ENCODE assay signal across 14 cellular contexts in the genomic region with DNA sequence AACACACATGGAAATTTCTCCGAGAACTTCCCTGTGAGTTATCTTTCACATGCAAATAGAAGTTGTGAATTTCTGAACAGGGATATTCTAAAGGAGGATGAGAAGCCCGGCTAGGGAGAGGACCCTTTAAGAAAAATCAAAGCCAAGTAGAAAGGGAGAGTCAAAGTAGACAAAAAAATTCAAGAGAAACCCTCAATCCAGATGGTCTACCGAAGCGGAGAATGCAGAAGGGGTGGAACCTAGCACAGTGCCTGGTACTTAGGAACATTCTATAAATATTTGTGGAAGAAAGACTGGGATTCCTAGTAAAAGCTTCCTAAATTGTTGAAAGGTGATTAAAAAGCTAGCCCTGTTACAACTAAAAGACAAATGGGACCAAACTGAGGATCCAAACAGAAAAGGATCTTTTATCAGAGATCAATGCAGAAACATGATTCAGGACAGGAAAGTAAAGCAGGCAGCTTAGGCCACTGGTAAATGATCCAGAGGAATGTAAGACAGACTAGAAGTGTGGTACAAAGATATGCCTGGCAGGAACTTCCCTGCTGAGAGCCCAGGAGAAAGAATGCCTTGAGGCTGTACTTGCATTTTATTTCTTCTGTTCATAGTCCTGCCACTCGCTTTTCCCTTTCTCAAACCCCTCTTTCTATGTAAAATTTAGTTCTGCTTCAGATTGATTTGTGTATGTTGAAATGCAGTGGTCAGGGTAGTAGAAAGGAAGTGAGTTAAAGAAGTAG. TPM values are rescaled to one million over a fixed set of nuclear protein-coding genes. Genes with fewer than 3 reads are reported as not detected.
DNase-seq lines count a peak whose midpoint lies in the region; ATAC-seq and TF ChIP-seq lines count a peak whose summit lies in the region.
"Had no signal": no experiment of that assay in that cellular context is flagged by ENCODE, and none has a peak within 500 bp of the region (broad histone marks: within the 10 kb centered on the region; RNA-seq: fewer than 3 reads in every experiment).

No MANE protein-coding gene starts in this region.

- H3K9ac ChIP-seq in HUES64 (ENCODE audit: low read depth, low read length) (peak overlapping the region; percentile 51), mesenchymal stem cell (ENCODE audit: low read length) (no peak overlapping the region)
- H3K9ac ChIP-seq: BLaER1 treated with 17β-estradiol and CSF1 and Interleukin-3, amounts not matched to agents 10 nM and 100 nM had no signal

- no peak overlapping the region for H2BK120ac ChIP-seq in mesenchymal stem cell (ENCODE audit: low read depth, low read length)

- no peaks in the 10 kb centered on the region for H3K9me3 Mint-ChIP-seq in chondrocyte (ENCODE audit: low read depth)
- H3K9me3 Mint-ChIP-seq: central memory CD8-positive, alpha-beta T cell had no signal

- DNase-seq in AG04449 (ENCODE audit: low read depth, low spot score) (peak; percentile 70), chondrocyte (ENCODE audit: low spot score) (no peak), mesenchymal stem cell (peak; percentile 55), left lung (no peak), body of pancreas (no peak), anterior cingulate cortex (lab: John Stamatoyannopoulos, UW) (no peak)
- DNase-seq in activated CD8-positive, alpha-beta memory T cell treated with anti-CD3 and anti-CD28 coated beads for 24 hours: no peak
- DNase-seq: foreskin melanocyte, midbrain, NCI-H1694 treated with DMSO at 0.1 percent for 48 hours had no signal

- peak overlapping the region in 1 of 2 experiments; percentile 41 for H3K18ac ChIP-seq in mesenchymal stem cell (ENCODE audit: low read depth in 1 of 2, low read length in 2 of 2)

- peaks cover 6% of the 10 kb centered on the region for H3K79me1 ChIP-seq in mesenchymal stem cell (replicated peaks; ENCODE audit: low read length, poor library complexity, severe bottlenecking)

- no peak for ATAC-seq in left lung
- ATAC-seq in body of pancreas: no peak

- peak overlapping the region in 1 of 2 experiments; percentile 64 for H3K4ac ChIP-seq in mesenchymal stem cell (ENCODE audit: low read depth in 1 of 2, low read length in 2 of 2)

- H3K4me3 Mint-ChIP-seq in chondrocyte (ENCODE audit: unreplicated experiment): peak overlapping the region; percentile 9
- H3K4me3 Mint-ChIP-seq: central memory CD8-positive, alpha-beta T cell had no signal

- no peak overlapping the region for H2AFZ ChIP-seq in mesenchymal stem cell (ENCODE audit: low read depth, low read length)

- 15% methylated on average over 4 of the region's 5 CpGs for WGBS in HUES64
- 40% methylated on average over 4 of the region's 5 CpGs for WGBS in mesenchymal stem cell
- 83 to 87% methylated on average over 5 of the region's 5 CpGs for WGBS in body of pancreas, 2 donors

- H2BK5ac ChIP-seq in mesenchymal stem cell (ENCODE audit: low read depth, low read length, poor library complexity, severe bottlenecking): peak overlapping the region; percentile 99

- no peak for TF ChIP-seq POLR2A in body of pancreas (IDR thresholded peaks at IDR 0.05)

- H3K4me1 ChIP-seq in HUES64 (ENCODE audit: insufficient read depth, low read length): peaks cover 24% of the 10 kb centered on the region
- peaks cover 11% of the 10 kb centered on the region for H3K4me1 ChIP-seq in mesenchymal stem cell (ENCODE audit: control insufficient read depth, insufficient read depth, low read depth, low read length)
- H3K4me1 ChIP-seq in left lung: peaks cover 14 to 23% of the 10 kb centered on the region in 2 donors
- peaks cover 12% of the 10 kb centered on the region for H3K4me1 ChIP-seq in body of pancreas
- H3K4me1 ChIP-seq: BLaER1 treated with 17β-estradiol and CSF1 and Interleukin-3, amounts not matched to agents 10 nM and 100 nM had no signal

- H3K4me3 ChIP-seq in AG04449 (ENCODE audit: low read depth, low read length): no peak overlapping the region
- peak overlapping the region; percentile 18; the same call in 1 of the 2 replicates for H3K4me3 ChIP-seq in HUES64 (ENCODE audit: low read length)
- H3K4me3 ChIP-seq in mesenchymal stem cell (ENCODE audit: insufficient read depth in 1 of 2, low read depth in 1 of 2, low read length in 2 of 2): no peak overlapping the region
- H3K4me3 ChIP-seq in left lung: no peak overlapping the region
- H3K4me3 ChIP-seq in body of pancreas: no peak overlapping the region
- H3K4me3 ChIP-seq: BLaER1 treated with 17β-estradiol and CSF1 and Interleukin-3, amounts not matched to agents 10 nM and 100 nM had no signal

- H3K27me3 ChIP-seq in HUES64 (ENCODE audit: insufficient read depth, low read length): no peaks in the 10 kb centered on the region
- H3K27me3 ChIP-seq in mesenchymal stem cell (ENCODE audit: control insufficient read depth in 1 of 2, insufficient read depth in 1 of 2, low read length in 2 of 2): no peaks in the 10 kb centered on the region
- no peaks in the 10 kb centered on the region for H3K27me3 ChIP-seq in left lung
- H3K27me3 ChIP-seq in body of pancreas: no peaks in the 10 kb centered on the region
- H3K27me3 ChIP-seq: BLaER1 treated with 17β-estradiol and CSF1 and Interleukin-3, amounts not matched to agents 10 nM and 100 nM had no signal

- no peak overlapping the region for H3K4me2 ChIP-seq in mesenchymal stem cell (ENCODE audit: low read length, poor library complexity, severe bottlenecking)
- H3K4me2 ChIP-seq: BLaER1 treated with 17β-estradiol and CSF1 and Interleukin-3, amounts not matched to agents 10 nM and 100 nM had no signal

- intact Hi-C loops in left lung (cut with DNase I) (no loop called here), body of pancreas (cut with DNase I) (no loop called here)

- TF ChIP-seq CTCF in AG04449 (IDR thresholded peaks at IDR 0.05; ENCODE audit: insufficient read depth, low read length, missing control alignments) (no peak), chondrocyte (IDR thresholded peaks at IDR 0.05) (no peak), left lung (IDR thresholded peaks at IDR 0.05) (no peak), body of pancreas (IDR thresholded peaks at IDR 0.05) (no peak)

- CTCF ChIA-PET in AG04449 (lab: Yijun Ruan, JAX): interaction anchor here (3.6 kb wide), 1 partner anchor 11 kb away, joined by 49 read pairs; no protein-coding TSS in a partner anchor

- H3K4me1 Mint-ChIP-seq in chondrocyte (ENCODE audit: low read depth): peaks cover 86% of the 10 kb centered on the region

- no peak overlapping the region for H3K23ac ChIP-seq in mesenchymal stem cell (ENCODE audit: low read length in 2 of 2)

- no peak overlapping the region for H3K14ac ChIP-seq in mesenchymal stem cell (ENCODE audit: low read length in 2 of 2)

- no peak overlapping the region for H4K8ac ChIP-seq in mesenchymal stem cell (ENCODE audit: low read length)

- no peak overlapping the region for H4K91ac ChIP-seq in mesenchymal stem cell (ENCODE audit: low read length)

- H2BK12ac ChIP-seq in mesenchymal stem cell (ENCODE audit: low read length in 2 of 2): no peak overlapping the region

- H3K27ac Mint-ChIP-seq in chondrocyte (ENCODE audit: unreplicated experiment): peak overlapping the region; percentile 90

- H3K27ac ChIP-seq in HUES64 (ENCODE audit: low read depth, low read length): peak overlapping the region; percentile 93
- H3K27ac ChIP-seq in mesenchymal stem cell (ENCODE audit: low read length, poor library complexity, severe bottlenecking): peak overlapping the region; percentile 100
- no peak overlapping the region for H3K27ac ChIP-seq in left lung
- H3K27ac ChIP-seq in body of pancreas: no peak overlapping the region
- H3K27ac ChIP-seq: BLaER1 treated with 17β-estradiol and CSF1 and Interleukin-3, amounts not matched to agents 10 nM and 100 nM; HL-60 had no signal

- no peak overlapping the region for H2BK15ac ChIP-seq in mesenchymal stem cell (ENCODE audit: low read depth, poor library complexity, severe bottlenecking)

- no peaks in the 10 kb centered on the region for H3K36me3 Mint-ChIP-seq in chondrocyte (ENCODE audit: low read depth)

- H3K9me3 ChIP-seq in HUES64 (ENCODE audit: insufficient read depth, low read depth, low read length) (no peaks in the 10 kb centered on the region), mesenchymal stem cell (ENCODE audit: control insufficient read depth, low read length) (no peaks in the 10 kb centered on the region), left lung (no peaks in the 10 kb centered on the region), body of pancreas (no peaks in the 10 kb centered on the region)

- POLR2A ChIA-PET in AG04449 (lab: Yijun Ruan, JAX): interaction anchor here (7.0 kb wide), 1 partner anchor 20 kb away, joined by 110 read pairs; the partner anchor contains the start of gene GLS

- no peaks in the 10 kb centered on the region for H3K36me3 ChIP-seq in HUES64 (ENCODE audit: insufficient read depth, low read length)
- no peaks in the 10 kb centered on the region for H3K36me3 ChIP-seq in mesenchymal stem cell (ENCODE audit: control insufficient read depth in 1 of 2, insufficient read depth in 2 of 2, low read depth in 1 of 2, low read length in 2 of 2)
- no peaks in the 10 kb centered on the region for H3K36me3 ChIP-seq in left lung
- H3K36me3 ChIP-seq in body of pancreas (replicated peaks in 1 of 2; ENCODE audit: insufficient read depth in 1 of 2, low read depth in 2 of 2): no peaks in the 10 kb centered on the region
- H3K36me3 ChIP-seq: BLaER1 treated with 17β-estradiol and CSF1 and Interleukin-3, amounts not matched to agents 10 nM and 100 nM had no signal

- peak overlapping the region; percentile 95 for H2AK5ac ChIP-seq in mesenchymal stem cell (ENCODE audit: low read length, severe bottlenecking)

- no peaks in the 10 kb centered on the region for H3K27me3 Mint-ChIP-seq in chondrocyte (ENCODE audit: low read depth)
- H3K27me3 Mint-ChIP-seq: central memory CD8-positive, alpha-beta T cell had no signal

RNA-seq across cellular contexts. Expression of gene GLS, which starts 19.5 kb away (rescaled TPM):
- 35.0 TPM for polyA plus RNA-seq in HUES64 (2013, experiment 1 of 2)
- 34.9 TPM for polyA plus RNA-seq in HUES64 (2013, experiment 2 of 2)
- total RNA-seq in chondrocyte: 234 to 330 TPM (median 245 TPM) in 3 replicates
- polyA plus RNA-seq in mesenchymal stem cell (2013, experiment 1 of 2): 33.6 TPM
- 34.7 TPM for polyA plus RNA-seq in mesenchymal stem cell (2013, experiment 2 of 2)
- total RNA-seq in left lung: 100 to 1,000 TPM; 192 to 346 TPM
- total RNA-seq in body of pancreas: 100 to 1,000 TPM in 1 of 2 donors, 10 to 100 TPM in 1; 86.0 to 102 TPM

Comparison
In these comparisons a context has a peak if more than half of its experiments do, and no peak if none do; other contexts are left out.
1. DNase-seq: peak in AG04449 (single experiment) and mesenchymal stem cell (single experiment); none in chondrocyte (single experiment), activated CD8-positive, alpha-beta memory T cell treated with anti-CD3 and anti-CD28 coated beads for 24 hours (single experiment), left lung (0 of 2), body of pancreas (0 of 4) and anterior cingulate cortex (0 of 58).
2. H3K27ac ChIP-seq: peak in HUES64 (single experiment) and mesenchymal stem cell (single experiment); none in left lung (0 of 2) and body of pancreas (0 of 4).